Comparison of ENCODE assay signal across 1 cellular context in the genomic region with DNA sequence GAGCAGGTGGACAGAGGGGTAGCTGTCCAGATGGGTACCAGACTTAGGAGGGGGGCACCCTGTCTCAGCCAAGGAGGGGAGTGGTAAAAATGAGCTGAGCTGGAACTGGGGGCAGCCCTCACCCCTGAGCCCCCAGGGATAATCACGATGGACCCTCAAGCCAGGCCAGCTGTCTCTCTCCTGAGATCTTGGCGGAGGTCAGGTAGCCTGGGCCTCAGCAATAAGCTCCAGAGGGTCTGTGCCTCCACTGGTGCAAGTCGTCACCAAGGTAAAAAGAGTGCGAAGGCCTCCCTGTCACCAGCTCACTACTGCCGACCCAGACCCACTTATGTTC.
TF ChIP-seq lines count a peak whose summit lies in the region.

No MANE protein-coding gene starts in this region.

TF ChIP-seq in liver, 16 proteins besides CTCF, POLR2A, EP300 and RAD21 (continued from another document):
- no peak for TF ChIP-seq FOXA1 (IDR thresholded peaks at IDR 0.05)
- no peak for TF ChIP-seq EGR1 (IDR thresholded peaks at IDR 0.05; ENCODE audit: low read depth in 2 of 2)
- TF ChIP-seq NR2F2 (IDR thresholded peaks at IDR 0.05): no peak
- TF ChIP-seq TAF1 (conservative IDR thresholded peaks at IDR 0.05): no peak
- no peak for TF ChIP-seq SP1 (IDR thresholded peaks at IDR 0.05)
- TF ChIP-seq REST (IDR thresholded peaks at IDR 0.05): no peak
- TF ChIP-seq RXRA (IDR thresholded peaks at IDR 0.05): no peak
TF ChIP-seq in liver: peak in this region for 0.
